Comparison of ENCODE assay signal across 22 cellular contexts in the genomic region with DNA sequence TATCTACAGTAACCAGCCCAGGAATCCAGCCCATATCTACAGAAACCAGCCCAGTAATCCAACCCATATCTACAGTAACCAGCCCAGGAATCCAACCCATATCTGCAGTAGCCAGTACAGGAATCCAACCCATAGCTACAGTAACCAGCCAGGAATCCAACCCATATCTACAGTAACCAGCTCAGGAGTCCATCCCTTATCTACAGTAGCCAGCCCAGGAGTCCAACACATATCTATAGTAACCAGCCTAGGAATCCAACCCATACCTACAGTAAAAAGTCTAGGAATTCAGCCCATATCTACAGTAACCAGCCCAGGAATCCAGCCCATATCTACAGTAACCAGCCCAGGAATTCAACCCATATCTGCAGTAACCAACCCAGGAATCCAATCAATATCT.
"Had no signal": no experiment of that assay in that cellular context is flagged by ENCODE, and none has a peak within 500 bp of the region (broad histone marks: within the 10 kb centered on the region; RNA-seq: fewer than 3 reads in every experiment).

No MANE protein-coding gene starts in this region.

- H3K9ac ChIP-seq: SK-N-SH had no signal

- H3K4me2 ChIP-seq: SK-N-SH had no signal

- H3K4me3 Mint-ChIP-seq: IgD-negative memory B cell, T-cell had no signal

- H3K27me3 Mint-ChIP-seq: IgD-negative memory B cell, T-cell had no signal

- H3K4me1 Mint-ChIP-seq: T-cell had no signal

- H3K27ac Mint-ChIP-seq: IgD-negative memory B cell, T-cell had no signal

- DNase-seq: KBM-7, MV-4-11, NCI-H1048, NCI-H1105, NCI-H1417, NCI-H1436 treated with DMSO at 0.1 percent for 48 hours, NCI-H1694 treated with DMSO at 0.1 percent for 48 hours, NCI-H1930, NCI-H2081, NCI-H2107, NCI-H2227 treated with DMSO at 0.1 percent for 48 hours, NCI-H446, NCI-H510A, NCI-H524 treated with DMSO at 0.1 percent for 48 hours, NCI-H69, NCI-H774, Right ventricle myocardium superior, RPMI8226, SK-N-SH, SW 1271, T-cell had no signal

- H3K36me3 Mint-ChIP-seq: IgD-negative memory B cell, T-cell had no signal

- H3K9me3 ChIP-seq: SK-N-SH had no signal
